In the genomic region with DNA sequence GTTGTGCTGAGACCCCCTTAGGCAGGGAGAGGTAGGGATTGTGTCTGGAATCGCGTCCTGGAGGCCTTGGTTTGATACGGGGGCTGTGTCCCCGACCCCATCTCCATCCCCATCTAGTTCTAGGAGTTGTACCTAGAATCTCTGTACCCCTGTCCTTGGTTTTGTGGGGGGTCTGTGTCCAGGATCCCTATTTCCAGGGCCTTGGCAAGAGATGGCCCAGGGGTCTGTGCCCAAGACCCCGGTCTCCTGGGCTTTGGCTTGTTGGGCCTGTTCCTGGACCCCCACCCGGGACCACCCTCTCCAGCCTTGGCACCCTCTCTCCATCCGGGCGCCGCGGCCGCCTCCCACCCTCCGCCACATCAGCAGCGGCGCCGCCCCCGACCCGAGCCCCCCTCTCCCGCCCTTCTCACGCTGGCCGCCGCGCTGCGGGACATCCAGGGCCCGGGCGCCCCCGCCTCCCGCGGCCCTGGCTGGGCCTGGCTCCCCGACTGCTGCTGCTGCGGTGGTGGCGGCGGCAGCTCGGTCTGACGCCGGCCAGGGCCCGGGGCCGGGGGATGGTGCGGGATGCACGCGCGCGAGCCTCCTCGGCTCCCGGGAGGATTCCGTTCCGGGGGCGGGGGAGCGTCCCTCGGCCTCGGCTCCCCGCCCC, we compare ENCODE assay signal across 8 cellular contexts. TPM values are rescaled to one million over a fixed set of nuclear protein-coding genes. Genes with fewer than 3 reads are reported as not detected.
DNase-seq lines count a peak whose midpoint lies in the region; ATAC-seq and TF ChIP-seq lines count a peak whose summit lies in the region.

Gene NUMBL, minus strand, starts transcription at position 602 of the 649 bp plus-strand sequence. Its CDS starts 168 bp downstream, at position 434.

- peak within 1 kb of the TSS; percentile 90 for H3K4me2 ChIP-seq in DOHH2 (ENCODE audit: low read length)

- TF ChIP-seq CTCF in DOHH2 (IDR thresholded peaks at IDR 0.05; ENCODE audit: low read depth, low read length, poor library complexity, severe bottlenecking) (no peak), choroid plexus epithelial cell (conservative IDR thresholded peaks at IDR 0.05; ENCODE audit: low read depth, low read length) (no peak), mesothelial cell of epicardium (IDR thresholded peaks at IDR 0.05; ENCODE audit: unreplicated experiment) (no peak)

- peaks cover 16% of the 10 kb centered on the region for H3K36me3 Mint-ChIP-seq in mesothelial cell of epicardium

- peaks cover 36% of the 10 kb centered on the region for H3K4me1 ChIP-seq in DOHH2 (ENCODE audit: control insufficient read depth, low read length)
- H3K4me1 ChIP-seq in urinary bladder (ENCODE audit: insufficient read depth): no peaks in the 10 kb centered on the region

- peak within 1 kb of the TSS; percentile 89 for H3K27ac Mint-ChIP-seq in mesothelial cell of epicardium

- H3K4me1 Mint-ChIP-seq in mesothelial cell of epicardium: peaks cover 3% of the 10 kb centered on the region

- DNase-seq in Jurkat, Clone E6-1 (ENCODE audit: low read depth, low spot score): no peak
- no peak for DNase-seq in choroid plexus epithelial cell (ENCODE audit: low read depth)
- no peak for DNase-seq in mesothelial cell of epicardium (ENCODE audit: low spot score in 2 of 2, unreplicated experiment in 2 of 2)
- no peak for DNase-seq in DMS53 (lab: John Stamatoyannopoulos, UW)

- H3K79me2 ChIP-seq in DOHH2 (ENCODE audit: control insufficient read depth, low read length): no peaks in the 10 kb centered on the region

- H4K20me1 ChIP-seq in DOHH2 (ENCODE audit: control insufficient read depth, insufficient read depth, low read depth, low read length): 0 out of 2 replicates have a peak, but pooled peaks cover 3% of the 10 kb centered on the region

- H3K27ac ChIP-seq in DOHH2 (ENCODE audit: low read depth, low read length): no peak within 1 kb of the TSS
- peak within 1 kb of the TSS; percentile 84 for H3K27ac ChIP-seq in urinary bladder (ENCODE audit: low read depth)

- no peaks in the 10 kb centered on the region for H3K27me3 ChIP-seq in DOHH2 (ENCODE audit: control insufficient read depth, low read length)

- H3K27me3 Mint-ChIP-seq in mesothelial cell of epicardium (ENCODE audit: low read depth): no peaks in the 10 kb centered on the region

- 2% methylated on average over 51 of the region's 51 CpGs for whole genome bisulfite sequencing in urinary bladder

- no peaks in the 10 kb centered on the region for H3K9me2 ChIP-seq in DOHH2 (replicated peaks; ENCODE audit: control insufficient read depth, low read length)

- peak within 1 kb of the TSS; percentile 75 for H3K4me3 Mint-ChIP-seq in mesothelial cell of epicardium

- H3K36me3 ChIP-seq in DOHH2 (ENCODE audit: control insufficient read depth, low read length): no peaks in the 10 kb centered on the region
- peaks cover 4% of the 10 kb centered on the region for H3K36me3 ChIP-seq in urinary bladder (ENCODE audit: insufficient read depth)

- H3K4me3 ChIP-seq in DOHH2 (ENCODE audit: low read length) (peak within 1 kb of the TSS; percentile 85), choroid plexus epithelial cell (ENCODE audit: low read depth, low read length) (peak within 1 kb of the TSS; percentile 82), urinary bladder (ENCODE audit: low read depth, low read length) (peak within 1 kb of the TSS; percentile 75)
- peak within 1 kb of the TSS; percentile 60 for H3K4me3 ChIP-seq in Jurkat, Clone E6-1 (ENCODE audit: low read length)

- H3K9me3 ChIP-seq in DOHH2 (ENCODE audit: control insufficient read depth, insufficient read depth, low read length): no peaks in the 10 kb centered on the region

- ATAC-seq in GM21367 (IDR thresholded peaks at IDR 0.05; ENCODE audit: unreplicated experiment): no peak
- ATAC-seq in HG03460 (IDR thresholded peaks at IDR 0.05; ENCODE audit: unreplicated experiment): no peak

- no peaks in the 10 kb centered on the region for H3K9me3 Mint-ChIP-seq in mesothelial cell of epicardium

- no peaks in the 10 kb centered on the region for H3F3A ChIP-seq in DOHH2 (ENCODE audit: control insufficient read depth, insufficient read depth)

RNA-seq across cellular contexts. Expression of gene NUMBL, which starts in this region (rescaled TPM):
- 5.8 TPM for polyA plus RNA-seq in Jurkat, Clone E6-1 (2012; ENCODE audit: insufficient read depth, insufficient read length)
- total RNA-seq in mesothelial cell of epicardium: 35.0 to 42.5 TPM (median 39.2 TPM) in 3 replicates
- total RNA-seq in urinary bladder: 22.8 TPM
- 63.3 TPM for polyA plus RNA-seq in urinary bladder
